9 cellular contexts compared by ENCODE assay signal in the genomic region with DNA sequence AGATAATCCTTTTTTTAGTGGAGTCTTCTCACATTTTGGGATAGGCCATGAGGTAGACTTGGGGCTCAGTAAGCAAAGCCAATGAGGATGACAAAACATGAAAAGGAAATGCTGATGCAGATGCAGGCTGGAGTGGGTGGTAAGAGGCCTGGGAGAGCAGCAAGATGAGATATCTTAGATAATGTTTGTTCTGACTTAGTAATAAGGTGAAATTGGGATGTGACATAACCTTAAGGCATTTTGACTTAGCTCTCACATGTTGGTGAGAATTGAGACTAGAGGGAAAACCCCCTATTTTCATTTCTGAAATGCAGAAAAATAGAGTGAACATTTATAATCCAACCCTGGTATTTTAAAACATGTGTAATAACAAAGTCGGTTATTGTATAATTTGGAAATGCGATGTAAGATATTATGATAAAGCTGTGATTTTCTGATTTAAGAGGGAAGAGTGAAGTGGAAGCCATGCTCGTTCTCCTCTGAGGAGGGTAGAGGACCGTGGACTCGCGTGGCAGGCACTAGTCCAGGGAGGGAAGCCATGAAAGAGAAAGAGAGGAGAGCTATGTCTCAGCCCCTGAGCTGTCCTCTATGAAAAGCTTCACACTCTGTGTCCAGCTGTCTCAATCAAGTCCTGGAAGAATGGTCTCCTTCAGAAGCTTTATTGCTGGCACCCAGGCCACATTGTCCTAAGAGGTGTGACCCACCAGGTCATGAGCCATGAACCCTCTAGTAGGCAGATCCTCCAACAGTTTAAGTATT. TPM values are rescaled to one million over a fixed set of nuclear protein-coding genes. Genes with fewer than 3 reads are reported as not detected.
DNase-seq lines count a peak whose midpoint lies in the region; ATAC-seq lines count a peak whose summit lies in the region.
"Had no signal": no experiment of that assay in that cellular context is flagged by ENCODE, and none has a peak within 500 bp of the region (broad histone marks: within the 10 kb centered on the region; RNA-seq: fewer than 3 reads in every experiment).

No MANE protein-coding gene starts in this region.

- DNase-seq in activated naive CD4-positive, alpha-beta T cell treated with anti-CD3 and anti-CD28 coated beads for 36 hours: peak; percentile 60
- DNase-seq in COR-L47 (lab: John Stamatoyannopoulos, UW): no peak
- DNase-seq in foreskin melanocyte: no peak
- DNase-seq in NCI-H510A treated with DMSO at 0.1 percent for 48 hours (lab: John Stamatoyannopoulos, UW): no peak
- no peak for DNase-seq in activated CD8-positive, alpha-beta memory T cell treated with anti-CD3 and anti-CD28 coated beads for 24 hours
- DNase-seq: NCI-H1105 treated with DMSO at 0.1 percent for 48 hours had no signal

- H3K9me3 Mint-ChIP-seq in activated naive CD4-positive, alpha-beta T cell treated with anti-CD3 and anti-CD28 coated beads for 36 hours: no peaks in the 10 kb centered on the region

- no peaks in the 10 kb centered on the region for H3K36me3 ChIP-seq in ACC112 (ENCODE audit: insufficient read depth, low read length)

- H3K4me1 ChIP-seq in ACC112 (ENCODE audit: control insufficient read depth, insufficient read depth, low read length, unreplicated experiment): peaks cover 34% of the 10 kb centered on the region

- peak overlapping the region; percentile 19; the same call in 1 of the 2 replicates for H3K27ac ChIP-seq in ACC112 (ENCODE audit: low read depth, low read length)

- H3K4me1 Mint-ChIP-seq in activated naive CD4-positive, alpha-beta T cell treated with anti-CD3 and anti-CD28 coated beads for 36 hours (ENCODE audit: low read depth): peaks cover 68% of the 10 kb centered on the region

- intact Hi-C loops in activated naive CD4-positive, alpha-beta T cell treated with anti-CD3 and anti-CD28 coated beads for 36 hours (cut with micrococcal nuclease): loop anchor here (1.0 to 10.0 kb wide), 8 partner anchors 13 to 1174 kb away; a partner anchor contains a TSS

- CTCF ChIA-PET in activated naive CD4-positive, alpha-beta T cell treated with anti-CD3 and anti-CD28 coated beads for 36 hours (lab: Charles Lee): interaction anchor here (0.6 to 9.3 kb wide), 12 partner anchors 15 to 117 kb away, joined by 3 to 123 read pairs (median 5); no protein-coding TSS in a partner anchor

- no peak overlapping the region for H3K4me3 Mint-ChIP-seq in activated naive CD4-positive, alpha-beta T cell treated with anti-CD3 and anti-CD28 coated beads for 36 hours

- ATAC-seq in GM19025 (IDR thresholded peaks at IDR 0.05; ENCODE audit: low read depth, unreplicated experiment) (peak; percentile 39), HG03060 (IDR thresholded peaks at IDR 0.05; ENCODE audit: low read depth, unreplicated experiment) (peak; percentile 27)

- H3K27me3 ChIP-seq in ACC112 (ENCODE audit: insufficient read depth, low read length): no peaks in the 10 kb centered on the region

- no peak overlapping the region for H2AFZ ChIP-seq in ACC112 (ENCODE audit: low read length, unreplicated experiment)

- peak overlapping the region; percentile 38 for H3K27ac Mint-ChIP-seq in activated naive CD4-positive, alpha-beta T cell treated with anti-CD3 and anti-CD28 coated beads for 36 hours

- no peaks in the 10 kb centered on the region for H3K36me3 Mint-ChIP-seq in activated naive CD4-positive, alpha-beta T cell treated with anti-CD3 and anti-CD28 coated beads for 36 hours (ENCODE audit: low read depth)

- H3K79me2 ChIP-seq in ACC112 (ENCODE audit: control insufficient read depth, insufficient read depth, low read length, unreplicated experiment): peaks cover 6% of the 10 kb centered on the region

- H3K27me3 Mint-ChIP-seq in activated naive CD4-positive, alpha-beta T cell treated with anti-CD3 and anti-CD28 coated beads for 36 hours (ENCODE audit: low read depth): no peaks in the 10 kb centered on the region

- no peak overlapping the region for H3K4me3 ChIP-seq in ACC112 (ENCODE audit: low read depth, low read length)

RNA-seq across cellular contexts. Expression of a gene that starts 57.3 kb away (rescaled TPM):
- total RNA-seq in activated naive CD4-positive, alpha-beta T cell treated with anti-CD3 and anti-CD28 coated beads for 36 hours: 1 to 10 TPM; 4.1 to 5.2 TPM
